Comparison of ENCODE assay signal across 13 cellular contexts in the genomic region with DNA sequence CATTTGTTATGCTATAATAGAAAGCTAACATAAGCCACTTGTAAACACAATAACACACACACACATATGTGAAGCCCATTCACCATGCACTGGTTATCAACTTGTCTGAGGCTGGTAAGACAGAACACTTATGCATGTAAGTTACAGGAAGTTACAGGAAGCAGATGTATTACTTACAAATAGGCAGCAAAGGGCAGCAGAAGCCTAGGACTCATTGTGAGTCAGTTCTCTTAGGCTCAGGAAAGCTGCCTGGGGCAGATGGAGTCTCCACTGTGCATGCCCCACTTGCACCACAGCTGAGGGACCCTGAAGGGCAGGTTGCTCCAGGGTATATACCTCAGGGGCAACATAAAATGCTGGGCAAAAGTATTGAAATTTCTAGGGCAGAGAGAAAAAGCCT.
A peak's percentile ranks its signal among the peaks of the same experiment; 100 is the strongest.
DNase-seq lines count a peak whose midpoint lies in the region; ATAC-seq and TF ChIP-seq lines count a peak whose summit lies in the region.
"Had no signal": no experiment of that assay in that cellular context is flagged by ENCODE, and none has a peak within 500 bp of the region (broad histone marks: within the 10 kb centered on the region; RNA-seq: fewer than 3 reads in every experiment).

No MANE protein-coding gene starts in this region.

- TF ChIP-seq CTCF in choroid plexus epithelial cell (conservative IDR thresholded peaks at IDR 0.05; ENCODE audit: low read depth, low read length): peak; percentile 42

- ATAC-seq in HG02610 (IDR thresholded peaks at IDR 0.05; ENCODE audit: unreplicated experiment): no peak
- ATAC-seq: naive thymus-derived CD8-positive, alpha-beta T cell had no signal

- no peak overlapping the region for H4K8ac ChIP-seq in trophoblast cell (ENCODE audit: low read depth, low read length)

- no peak overlapping the region for H2BK120ac ChIP-seq in trophoblast cell (ENCODE audit: insufficient read depth, low read length, poor library complexity)

- H3K4me3 ChIP-seq in choroid plexus epithelial cell (ENCODE audit: low read depth, low read length): no peak overlapping the region
- no peak overlapping the region for H3K4me3 ChIP-seq in trophoblast cell (ENCODE audit: low read depth, low read length)

- H2AK5ac ChIP-seq in trophoblast cell (ENCODE audit: low read length): no peak overlapping the region

- no peak overlapping the region for H3K14ac ChIP-seq in trophoblast cell (ENCODE audit: low read length)

- H3K4me2 ChIP-seq in trophoblast cell (ENCODE audit: low read length): no peak overlapping the region

- no peak overlapping the region for H2AFZ ChIP-seq in trophoblast cell (ENCODE audit: insufficient read depth, low read length, poor library complexity)

- H2BK12ac ChIP-seq in trophoblast cell (ENCODE audit: low read length): no peak overlapping the region

- no peaks in the 10 kb centered on the region for H3K36me3 ChIP-seq in trophoblast cell (ENCODE audit: control insufficient read depth in 1 of 2, insufficient read depth in 2 of 2, low read length in 2 of 2)

- H3K27ac ChIP-seq in trophoblast cell (ENCODE audit: low read depth, low read length): no peak overlapping the region

- no peaks in the 10 kb centered on the region for H3K79me1 ChIP-seq in trophoblast cell (ENCODE audit: low read length)

- no peak overlapping the region for H3K18ac ChIP-seq in trophoblast cell (ENCODE audit: low read length)

- peaks cover under 1% of the 10 kb centered on the region for H3K9me3 ChIP-seq in trophoblast cell (ENCODE audit: insufficient read depth, low read depth, low read length)

- no peak overlapping the region for H2BK5ac ChIP-seq in trophoblast cell (ENCODE audit: low read depth, low read length, poor library complexity)

- no peaks in the 10 kb centered on the region for H3K4me1 ChIP-seq in trophoblast cell (ENCODE audit: control insufficient read depth in 1 of 2, insufficient read depth in 2 of 2, low read length in 2 of 2)

- no peak overlapping the region for H3K23ac ChIP-seq in trophoblast cell (ENCODE audit: low read length)

- H4K12ac ChIP-seq in trophoblast cell (ENCODE audit: low read depth, low read length): no peak overlapping the region

- H3K4ac ChIP-seq in trophoblast cell (ENCODE audit: low read depth, low read length): no peak overlapping the region

- no peak overlapping the region for H3K9ac ChIP-seq in trophoblast cell (ENCODE audit: low read length)

- H3K27me3 ChIP-seq in trophoblast cell (ENCODE audit: insufficient read depth, low read length): no peaks in the 10 kb centered on the region

- DNase-seq in DMS153 (lab: John Stamatoyannopoulos, UW) (peak; percentile 9), DMS153 treated with DMSO at 0.1 percent for 48 hours (lab: John Stamatoyannopoulos, UW; ENCODE audit: unreplicated experiment) (no peak), NCI-H69 (lab: John Stamatoyannopoulos, UW) (peak; percentile 24), choroid plexus epithelial cell (ENCODE audit: low read depth) (peak; percentile 79), trophoblast cell (peak; percentile 92 to 93), NCI-H1436 treated with DMSO at 0.1 percent for 48 hours (lab: John Stamatoyannopoulos, UW) (no peak), NCI-H1417 treated with DMSO at 0.1 percent for 48 hours (lab: John Stamatoyannopoulos, UW) (no peak)
- DNase-seq: activated CD8-positive, alpha-beta memory T cell treated with anti-CD3 and anti-CD28 coated beads for 24 hours; immature natural killer cell; naive thymus-derived CD8-positive, alpha-beta T cell; NCI-H1105; T-helper 1 cell had no signal

- no peak overlapping the region for H4K91ac ChIP-seq in trophoblast cell (ENCODE audit: low read depth, low read length)

- H3K79me2 ChIP-seq in trophoblast cell (ENCODE audit: control insufficient read depth, insufficient read depth, low read length, poor library complexity): no peaks in the 10 kb centered on the region

Comparison
In these comparisons a context has a peak if more than half of its experiments do, and no peak if none do; other contexts are left out.
1. DNase-seq: peak in DMS153 (single experiment), NCI-H69 (single experiment), choroid plexus epithelial cell (single experiment) and trophoblast cell (2 of 2); none in DMS153 treated with DMSO at 0.1 percent for 48 hours (single experiment), NCI-H1436 treated with DMSO at 0.1 percent for 48 hours (single experiment) and NCI-H1417 treated with DMSO at 0.1 percent for 48 hours (single experiment).